Comparison of ENCODE assay signal across 12 cellular contexts in the genomic region with DNA sequence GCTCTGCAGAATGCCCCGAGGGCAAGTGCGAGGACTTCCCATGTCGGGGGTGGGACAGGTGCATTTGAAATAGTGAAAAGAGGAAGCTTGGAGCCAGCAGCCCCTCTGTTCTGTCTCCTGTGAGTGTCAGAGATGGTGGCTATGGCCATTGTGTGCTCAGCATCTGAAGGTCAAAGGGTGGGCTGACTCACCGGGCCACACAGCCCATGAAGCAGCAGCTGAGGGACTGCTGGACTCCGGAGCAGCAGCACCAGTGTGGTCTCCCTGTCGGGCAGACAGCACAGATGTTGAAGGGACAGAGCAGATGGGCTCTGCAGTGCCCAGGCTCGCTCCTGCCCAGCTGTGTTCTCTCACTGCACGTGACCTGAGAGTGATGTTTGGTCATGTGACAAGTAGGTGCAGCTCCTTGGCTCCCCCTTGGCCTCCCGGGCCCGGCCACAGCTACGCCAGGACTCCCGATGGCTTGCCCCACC. TPM values are rescaled to one million over a fixed set of nuclear protein-coding genes. Genes with fewer than 3 reads are reported as not detected.
DNase-seq lines count a peak whose midpoint lies in the region; ATAC-seq lines count a peak whose summit lies in the region.
"Had no signal": no experiment of that assay in that cellular context is flagged by ENCODE, and none has a peak within 500 bp of the region (broad histone marks: within the 10 kb centered on the region; RNA-seq: fewer than 3 reads in every experiment).

No MANE protein-coding gene starts in this region.

- H3K4me3 ChIP-seq in CD4-positive, alpha-beta memory T cell (ENCODE audit: low read length in 2 of 2), result no peak overlapping the region
- H3K4me3 ChIP-seq in HUES6 (ENCODE audit: low read depth, low read length), result no peak overlapping the region

- CTCF ChIA-PET in CD4-positive, alpha-beta memory T cell (lab: Charles Lee; ENCODE audit: partially characterized antibody), result interaction anchor here (0.7 to 1.3 kb wide), 5 partner anchors 11 to 108 kb away, joined by 3 to 8 read pairs (median 5); no protein-coding TSS in a partner anchor

- no peak overlapping the region for H3K9ac ChIP-seq in HUES6 (ENCODE audit: low read length)

- no peaks in the 10 kb centered on the region for H3K27me3 ChIP-seq in CD4-positive, alpha-beta memory T cell (ENCODE audit: insufficient read depth, low read length)
- no peaks in the 10 kb centered on the region for H3K27me3 ChIP-seq in HUES6 (ENCODE audit: control insufficient read depth, insufficient read depth, low read length)

- ATAC-seq in naive B cell (ENCODE audit: low read depth in 2 of 2) (peak; percentile 21 to 22), GM21529 (IDR thresholded peaks at IDR 0.05; ENCODE audit: unreplicated experiment) (no peak), HG03097 (IDR thresholded peaks at IDR 0.05; ENCODE audit: low FRiP score, unreplicated experiment) (no peak)

- peak overlapping the region in 4 of 7 donors; percentile 22 to 48 (median 32) for H3K27ac Mint-ChIP-seq in CD4-positive, alpha-beta memory T cell
- peak overlapping the region in 4 of 6 donors; percentile 55 to 92 (median 72) for H3K27ac Mint-ChIP-seq in naive B cell

- peaks cover 44% of the 10 kb centered on the region for H3K4me1 ChIP-seq in CD4-positive, alpha-beta memory T cell (ENCODE audit: insufficient read depth, low read length)
- H3K4me1 ChIP-seq in HUES6 (ENCODE audit: control insufficient read depth, insufficient read depth, low read length), result peaks cover 23% of the 10 kb centered on the region

- no peaks in the 10 kb centered on the region for H3K27me3 Mint-ChIP-seq in CD4-positive, alpha-beta memory T cell
- H3K27me3 Mint-ChIP-seq in naive B cell, result no peaks in the 10 kb centered on the region

- H3K9me3 Mint-ChIP-seq in CD4-positive, alpha-beta memory T cell, result no peaks in the 10 kb centered on the region
- no peaks in the 10 kb centered on the region for H3K9me3 Mint-ChIP-seq in naive B cell

- POLR2A ChIA-PET in CD4-positive, alpha-beta memory T cell (lab: Charles Lee; ENCODE audit: partially characterized antibody), result no interaction called here

- peaks cover 8% of the 10 kb centered on the region for H3K36me3 ChIP-seq in CD4-positive, alpha-beta memory T cell (ENCODE audit: insufficient read depth, low read length)
- peaks cover 6% of the 10 kb centered on the region; the same call in 1 of the 2 replicates for H3K36me3 ChIP-seq in HUES6 (ENCODE audit: control insufficient read depth, insufficient read depth, low read length)

- no peak for DNase-seq in CD4-positive, alpha-beta memory T cell
- DNase-seq in naive B cell (no peak), T-helper 1 cell (no peak), posterior vena cava (ENCODE audit: low spot score) (no peak)
- DNase-seq: DMS153; effector CD8-positive, alpha-beta T cell; KG1; NCI-H510A treated with DMSO at 0.1 percent for 48 hours had no signal

- H3K9me3 ChIP-seq in CD4-positive, alpha-beta memory T cell (ENCODE audit: control insufficient read depth in 1 of 2, low read length in 2 of 2), result no peaks in the 10 kb centered on the region
- H3K9me3 ChIP-seq in HUES6 (ENCODE audit: control insufficient read depth, insufficient read depth, low read depth, low read length), result no peaks in the 10 kb centered on the region

- H3K4me3 Mint-ChIP-seq in CD4-positive, alpha-beta memory T cell, result no peak overlapping the region
- H3K4me3 Mint-ChIP-seq in naive B cell, result peak overlapping the region; percentile 72 to 96 (median 84)

- intact Hi-C loops in CD4-positive, alpha-beta memory T cell (cut with micrococcal nuclease), result no loop called here
- intact Hi-C loops in posterior vena cava (cut with DNase I), result no loop called here

- peaks cover 31 to 71% (median 50%) of the 10 kb centered on the region in 4 donors for H3K4me1 Mint-ChIP-seq in CD4-positive, alpha-beta memory T cell
- H3K4me1 Mint-ChIP-seq in naive B cell, result peaks cover 45 to 78% (median 64%) of the 10 kb centered on the region in 3 donors

- peaks cover 5 to 13% of the 10 kb centered on the region in 2 donors for H3K36me3 Mint-ChIP-seq in CD4-positive, alpha-beta memory T cell
- H3K36me3 Mint-ChIP-seq in naive B cell, result no peaks in the 10 kb centered on the region

- no peak overlapping the region for H3K27ac ChIP-seq in CD4-positive, alpha-beta memory T cell (ENCODE audit: low read depth, low read length)
- 0 out of 2 replicates have a peak overlapping the region, but pooled peaks have one; percentile 9 for H3K27ac ChIP-seq in HUES6 (ENCODE audit: low read depth, low read length)
- H3K27ac ChIP-seq in cingulate gyrus (ENCODE audit: low read depth, low read length), result peak overlapping the region; percentile 93

RNA-seq across cellular contexts. Expression of a gene that starts 53.5 kb away (rescaled TPM):
- total RNA-seq in CD4-positive, alpha-beta memory T cell, result 10 to 100 TPM; 73.7 to 80.7 TPM
- polyA plus RNA-seq in CD4-positive, alpha-beta memory T cell, result 10 to 100 TPM; 40.7 to 52.2 TPM
- polyA plus RNA-seq in naive B cell (ENCODE audit: low read depth in 6 of 6), result 10 to 100 TPM; 27.3 to 42.4 (median 33.8) TPM
- 10 to 100 TPM; 30.5 to 42.6 TPM for total RNA-seq in posterior vena cava

Comparison
In these comparisons a context has a peak if more than half of its experiments do, and no peak if none do; other contexts are left out.
1. H3K4me3 Mint-ChIP-seq: peak in naive B cell (8 of 8); none in CD4-positive, alpha-beta memory T cell (0 of 8).
2. ATAC-seq: peak in naive B cell (2 of 2); none in GM21529 (single experiment) and HG03097 (single experiment).